11 cellular contexts compared by ENCODE assay signal in the genomic region with DNA sequence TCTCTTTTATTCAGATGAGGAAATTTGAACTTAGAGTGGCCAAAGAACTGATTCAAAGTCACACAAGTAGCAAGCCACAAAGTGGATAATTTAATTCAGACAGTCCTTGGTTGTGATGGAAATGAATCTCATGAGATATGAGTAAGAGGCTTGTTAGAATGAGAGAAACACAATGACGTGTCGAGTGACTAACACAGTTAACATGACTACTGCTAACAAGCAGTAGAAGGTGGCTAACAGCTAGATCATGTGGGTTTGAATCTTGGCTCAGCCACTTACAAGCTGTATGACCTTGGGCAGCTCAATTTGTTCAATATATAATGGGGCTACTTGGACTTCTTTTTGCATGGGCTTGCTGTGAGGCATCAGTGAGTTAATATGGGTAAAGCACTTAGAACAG.
DNase-seq lines count a peak whose midpoint lies in the region; ATAC-seq and TF ChIP-seq lines count a peak whose summit lies in the region.
"Had no signal": no experiment of that assay in that cellular context is flagged by ENCODE, and none has a peak within 500 bp of the region (broad histone marks: within the 10 kb centered on the region; RNA-seq: fewer than 3 reads in every experiment).

No MANE protein-coding gene starts in this region.

- WGBS in IMR-90 (ENCODE audit: extremely low coverage in 2 of 2, insufficient read length in 1 of 2), 2 experiments, result no CpG with 5 or more reads among the region's 2 CpGs
- 0% methylated on average over 2 of the region's 2 CpGs for WGBS in mammary epithelial cell (ENCODE audit: low coverage, missing lambda C conversion rate)

- no peak overlapping the region; the same call in 1 of the 2 replicates for H4K5ac ChIP-seq in IMR-90 (ENCODE audit: low read depth, low read length)

- H3K36me3 ChIP-seq in IMR-90 (ENCODE audit: control insufficient read depth, insufficient read depth, low read length) (no peaks in the 10 kb centered on the region), mammary epithelial cell (ENCODE audit: insufficient read depth, low read length) (no peaks in the 10 kb centered on the region), osteoblast (ENCODE audit: insufficient read depth, low read length) (no peaks in the 10 kb centered on the region)
- H3K36me3 ChIP-seq: ovary had no signal

- peak; percentile 97 for DNase-seq in Daoy (ENCODE audit: low read depth)
- DNase-seq in IMR-90, result peak; percentile 100
- peak; percentile 98 for DNase-seq in mammary epithelial cell
- peak; percentile 62 for DNase-seq in osteoblast (ENCODE audit: insufficient read length, low spot score, missing footprints)
- no peak for DNase-seq in activated CD4-positive, alpha-beta T cell treated with anti-CD3 and anti-CD28 coated beads, Interleukin-2, amount 50 U/mL, for 48 hours
- DNase-seq: activated CD4-positive, CD25-positive, alpha-beta regulatory T cell treated with anti-CD3 and anti-CD28 coated beads, Interleukin-2, amount 50 U/mL, for 72 hours; ovary had no signal

- peak overlapping the region; percentile 88 for H2BK5ac ChIP-seq in IMR-90 (ENCODE audit: low read depth, low read length, poor library complexity, severe bottlenecking)

- H2BK120ac ChIP-seq in IMR-90 (ENCODE audit: low read depth, low read length), result peak overlapping the region; percentile 88

- H3K79me2 ChIP-seq in mammary epithelial cell (ENCODE audit: insufficient read depth, low read length) (no peaks in the 10 kb centered on the region), osteoblast (ENCODE audit: insufficient read depth, low read length) (no peaks in the 10 kb centered on the region)

- no peaks in the 10 kb centered on the region for H4K20me1 ChIP-seq in IMR-90 (ENCODE audit: insufficient read depth, low read length)
- H4K20me1 ChIP-seq in mammary epithelial cell (ENCODE audit: insufficient read depth, low read length), result no peaks in the 10 kb centered on the region
- H4K20me1 ChIP-seq in osteoblast (ENCODE audit: insufficient read depth, low read length), result no peaks in the 10 kb centered on the region

- H2BK20ac ChIP-seq in IMR-90 (ENCODE audit: low read depth, low read length), result peak overlapping the region; percentile 79

- H2AFZ ChIP-seq in IMR-90 (replicated peaks; ENCODE audit: low read length, poor library complexity) (no peak overlapping the region), mammary epithelial cell (ENCODE audit: low read depth, low read length) (no peak overlapping the region), osteoblast (ENCODE audit: low read length) (no peak overlapping the region)

- H3K4me3 ChIP-seq in IMR-90 (ENCODE audit: insufficient read depth, low read depth, low read length) (no peak overlapping the region), mammary epithelial cell (replicated peaks in 1 of 3; ENCODE audit: insufficient read depth in 1 of 3, low read depth in 2 of 3, low read length in 3 of 3) (no peak overlapping the region), osteoblast (ENCODE audit: insufficient read depth, low read length) (no peak overlapping the region)
- H3K4me3 ChIP-seq: body of pancreas, ovary had no signal

- CTCF ChIA-PET in IMR-90 (lab: Yijun Ruan, JAX), result interaction anchor here (0.7 kb wide), 1 partner anchor 68 kb away, joined by 3 read pairs; no protein-coding TSS in a partner anchor
- CTCF ChIA-PET in mammary epithelial cell (lab: Charles Lee; ENCODE audit: low non-redundant PET), result interaction anchor here (0.7 kb wide), 1 partner anchor 17 kb away, joined by 3 read pairs; no protein-coding TSS in a partner anchor

- H3K9me3 ChIP-seq in IMR-90 (ENCODE audit: control insufficient read depth, insufficient read depth, low read length), result no peaks in the 10 kb centered on the region
- H3K9me3 ChIP-seq in mammary epithelial cell (replicated peaks; ENCODE audit: insufficient read depth, low read length), result no peaks in the 10 kb centered on the region
- no peaks in the 10 kb centered on the region for H3K9me3 ChIP-seq in osteoblast (ENCODE audit: low read depth, low read length)
- H3K9me3 ChIP-seq: body of pancreas, ovary had no signal

- no peak overlapping the region for H3K23ac ChIP-seq in IMR-90 (ENCODE audit: low read depth, low read length)

- no peak for TF ChIP-seq POLR2A in IMR-90 (IDR thresholded peaks at IDR 0.05; ENCODE audit: low read depth, low read length)

- peaks cover 13% of the 10 kb centered on the region for H3K4me1 ChIP-seq in IMR-90 (ENCODE audit: control insufficient read depth, insufficient read depth, low read length)
- peaks cover 49% of the 10 kb centered on the region for H3K4me1 ChIP-seq in mammary epithelial cell (ENCODE audit: insufficient read depth, low read length)
- peaks cover 35% of the 10 kb centered on the region for H3K4me1 ChIP-seq in osteoblast (ENCODE audit: insufficient read depth, low read length)

- peak overlapping the region; percentile 61; the same call in 1 of the 2 replicates for H3K14ac ChIP-seq in IMR-90 (replicated peaks; ENCODE audit: low read depth, low read length)

- H3K4ac ChIP-seq in IMR-90 (ENCODE audit: low read depth, low read length), result peak overlapping the region; percentile 71; the same call in 1 of the 2 replicates

- H3K18ac ChIP-seq in IMR-90 (ENCODE audit: low read depth, low read length), result peak overlapping the region; percentile 84; the same call in 1 of the 2 replicates

- TF ChIP-seq CTCF in IMR-90 (conservative IDR thresholded peaks at IDR 0.05; ENCODE audit: low read depth, low read length), result no peak
- TF ChIP-seq CTCF in mammary epithelial cell (conservative IDR thresholded peaks at IDR 0.05 in 1 of 2, IDR thresholded peaks at IDR 0.05 in 1 of 2; ENCODE audit: extremely low read depth in 1 of 2, insufficient read depth in 1 of 2, low read depth in 1 of 2, low read length in 2 of 2), result no peak
- no peak for TF ChIP-seq CTCF in osteoblast (IDR thresholded peaks at IDR 0.05; ENCODE audit: extremely low read depth, low read depth, low read length)

- dilution Hi-C loops in IMR-90 (cut with HindIII; ENCODE audit: low sequenced_read_pairs, unreplicated experiment) (no loop called here), mammary epithelial cell (cut with HindIII; ENCODE audit: low sequenced_read_pairs) (loop anchor here (5.0 kb wide), 1 partner anchor 102 kb away; no protein-coding TSS in a partner anchor)

- in situ Hi-C loops in IMR-90 (cut with MboI; ENCODE audit: low sequenced_read_pairs), result no loop called here
- in situ Hi-C loops in mammary epithelial cell (cut with MboI; ENCODE audit: low sequenced_read_pairs in 2 of 2), result no loop called here

- ATAC-seq in IMR-90 (ENCODE audit: low read depth), result peak; percentile 67
- ATAC-seq in GM21786 (IDR thresholded peaks at IDR 0.05; ENCODE audit: unreplicated experiment), result no peak
- ATAC-seq in HG03432 (IDR thresholded peaks at IDR 0.05; ENCODE audit: unreplicated experiment), result no peak
- no peak for ATAC-seq in HG03097 (IDR thresholded peaks at IDR 0.05; ENCODE audit: low FRiP score, unreplicated experiment)
- ATAC-seq: body of pancreas had no signal

- H2BK15ac ChIP-seq in IMR-90 (ENCODE audit: low read depth, low read length), result peak overlapping the region; percentile 81; the same call in 1 of the 3 replicates

- H4K8ac ChIP-seq in IMR-90 (ENCODE audit: low read depth in 2 of 2, low read length in 2 of 2), result peak overlapping the region in 1 of 2 experiments; percentile 75; a peak in 2 of 4 replicates

- no peak overlapping the region for H2AK5ac ChIP-seq in IMR-90 (ENCODE audit: low read depth, low read length)

- H3K9me1 ChIP-seq in IMR-90 (ENCODE audit: insufficient read depth, low read length), result peaks cover 19% of the 10 kb centered on the region

- intact Hi-C loops in IMR-90 (cut with micrococcal nuclease), result loop anchor here (5.0 kb wide), 1 partner anchor 72 kb away; no protein-coding TSS in a partner anchor
- intact Hi-C loops in mammary epithelial cell (cut with micrococcal nuclease), result no loop called here

- peak overlapping the region; percentile 78 for H4K91ac ChIP-seq in IMR-90 (ENCODE audit: insufficient read depth, low read depth, low read length)

- H3K9ac ChIP-seq in IMR-90 (ENCODE audit: low read depth, low read length) (no peak overlapping the region), mammary epithelial cell (ENCODE audit: insufficient read depth, low read length) (no peak overlapping the region)

- no peaks in the 10 kb centered on the region for H3K79me1 ChIP-seq in IMR-90 (ENCODE audit: low read depth in 1 of 2, low read length in 2 of 2)

- POLR2A ChIA-PET in IMR-90 (lab: Charles Lee; ENCODE audit: unreplicated experiment), result no interaction called here

- H3K27ac ChIP-seq in IMR-90 (ENCODE audit: insufficient read depth, low read length), result no peak overlapping the region; the same call in 1 of the 2 replicates
- peak overlapping the region; percentile 75 for H3K27ac ChIP-seq in mammary epithelial cell (ENCODE audit: insufficient read depth, low read depth, low read length)
- H3K27ac ChIP-seq in osteoblast (ENCODE audit: low read depth, low read length), result peak overlapping the region; percentile 97
- H3K27ac ChIP-seq: ovary had no signal

- BruUV-seq in IMR-90 (replicated peaks; lab: Mats Ljungman, UMichigan) (no TSS peak), mammary epithelial cell (replicated peaks; lab: Mats Ljungman, UMichigan) (no TSS peak)

- no peak overlapping the region for H2AK9ac ChIP-seq in IMR-90 (replicated peaks; ENCODE audit: low read depth, low read length, poor library complexity)

- TF ChIP-seq RAD21 in IMR-90 (IDR thresholded peaks at IDR 0.05; ENCODE audit: low read length), result no peak

- no peak overlapping the region; the same call in 1 of the 2 replicates for H3K56ac ChIP-seq in IMR-90 (ENCODE audit: extremely low read depth, insufficient read depth, low read length)

- H3K4me2 ChIP-seq in IMR-90 (ENCODE audit: low read depth, low read length), result no peak overlapping the region
- peak overlapping the region; percentile 32 for H3K4me2 ChIP-seq in mammary epithelial cell (ENCODE audit: insufficient read depth, low read depth, low read length)
- H3K4me2 ChIP-seq in osteoblast (ENCODE audit: insufficient read depth, low read length), result peak overlapping the region; percentile 44

- no peaks in the 10 kb centered on the region for H3K27me3 ChIP-seq in IMR-90 (ENCODE audit: control insufficient read depth, insufficient read depth, low read length)
- H3K27me3 ChIP-seq in mammary epithelial cell (ENCODE audit: insufficient read depth, low read length), result no peaks in the 10 kb centered on the region
- H3K27me3 ChIP-seq in osteoblast (ENCODE audit: insufficient read depth, low read length), result no peaks in the 10 kb centered on the region
- H3K27me3 ChIP-seq: body of pancreas, ovary had no signal

TF ChIP-seq in IMR-90, 13 proteins besides CTCF, POLR2A, EP300 and RAD21 (continues in another document):
- TF ChIP-seq FOS (IDR thresholded peaks at IDR 0.05; ENCODE audit: low read depth, low read length), result peak; percentile 89

Comparison
In these comparisons a context has a peak if more than half of its experiments do, and no peak if none do; other contexts are left out.
1. DNase-seq: peak in Daoy (single experiment), IMR-90 (single experiment), mammary epithelial cell (single experiment) and osteoblast (single experiment); none in activated CD4-positive, alpha-beta T cell treated with anti-CD3 and anti-CD28 coated beads, Interleukin-2, amount 50 U/mL, for 48 hours (0 of 2).